In the genomic region with DNA sequence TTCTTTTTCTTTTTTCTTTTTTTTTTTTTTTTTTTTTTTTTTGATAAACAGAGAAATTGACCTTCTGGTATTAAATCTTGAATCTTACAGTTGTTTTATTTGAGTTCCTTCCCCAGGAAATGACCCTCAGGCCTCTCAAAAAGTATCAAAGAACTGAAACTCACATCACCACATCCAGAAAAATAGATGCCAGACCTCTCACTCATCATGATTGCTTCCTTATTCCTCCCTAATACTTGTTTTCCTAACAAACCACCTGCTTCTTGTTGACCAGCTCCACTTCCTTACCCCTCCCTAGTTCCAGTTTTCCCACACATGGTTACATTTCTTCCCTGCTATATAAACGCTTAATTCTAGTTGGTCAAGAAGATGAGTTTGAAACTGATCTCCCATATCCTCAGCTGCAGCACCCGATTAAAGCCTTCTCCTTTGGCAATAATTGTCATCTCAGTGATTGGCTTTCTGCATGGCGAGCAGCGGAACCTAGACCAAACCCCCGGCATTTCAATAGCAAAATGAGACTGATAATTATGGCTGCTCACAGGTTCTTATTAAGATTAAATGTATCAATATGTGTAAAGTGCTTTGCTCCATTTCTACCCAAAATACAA, we compare ENCODE assay signal across 21 cellular contexts.
A peak's percentile ranks its signal among the peaks of the same experiment; 100 is the strongest.
DNase-seq lines count a peak whose midpoint lies in the region; ATAC-seq, FAIRE-seq and TF ChIP-seq lines count a peak whose summit lies in the region.
"Had no signal": no experiment of that assay in that cellular context is flagged by ENCODE, and none has a peak within 500 bp of the region (broad histone marks: within the 10 kb centered on the region; RNA-seq: fewer than 3 reads in every experiment).

No MANE protein-coding gene starts in this region.

- POLR2A ChIA-PET in HepG2 (lab: Yijun Ruan, JAX): no interaction called here
- POLR2A ChIA-PET in PC-9 (lab: Charles Lee; ENCODE audit: unreplicated experiment): no interaction called here

- H3K9ac ChIP-seq in HepG2 (ENCODE audit: insufficient read depth, low read depth, low read length) (no peak overlapping the region), MM.1S (ENCODE audit: low read length) (no peak overlapping the region)
- H3K9ac ChIP-seq: BLaER1 treated with 17β-estradiol and CSF1 and Interleukin-3, amounts not matched to agents 10 nM and 100 nM had no signal

- TF ChIP-seq CTCF in HepG2 (CRISPR knock-in tag; IDR thresholded peaks at IDR 0.05) (no peak), right lobe of liver (IDR thresholded peaks at IDR 0.05) (no peak), PC-9 (conservative IDR thresholded peaks at IDR 0.05) (no peak), MM.1S (IDR thresholded peaks at IDR 0.05; ENCODE audit: low read length) (no peak)

- H2AFZ ChIP-seq in HepG2 (ENCODE audit: low read length): no peak overlapping the region
- H2AFZ ChIP-seq in PC-9: no peak overlapping the region
- H2AFZ ChIP-seq in MM.1S (ENCODE audit: low read length): no peak overlapping the region

- DNase-seq in HepG2 (ENCODE audit: low spot score): no peak
- no peak for DNase-seq in right lobe of liver
- peak in 1 of 2 experiments; percentile 68 for DNase-seq in PC-9
- peak; percentile 6 for DNase-seq in kidney tubule cell (ENCODE audit: low spot score)
- DNase-seq in superior temporal gyrus (ENCODE audit: extremely low spot score): no peak
- DNase-seq in MM.1S: no peak
- DNase-seq: AML-193; Caco-2; Calu3; CD4-positive, alpha-beta T cell; CD8-positive, alpha-beta T cell; DMS79 treated with DMSO at 0.1 percent for 48 hours; GF-D8 had no signal

- TF ChIP-seq POLR2A in HepG2 (IDR thresholded peaks at IDR 0.05; ENCODE audit: insufficient read depth in 1 of 2, low read depth in 2 of 2, low read length in 2 of 2): no peak
- no peak for TF ChIP-seq POLR2A in right lobe of liver (IDR thresholded peaks at IDR 0.05)

- no peak for TF ChIP-seq EP300 in HepG2 (IDR thresholded peaks at IDR 0.05; ENCODE audit: low read depth in 2 of 2, low read length in 2 of 2)
- no peak for TF ChIP-seq EP300 in HepG2 (CRISPR knock-in tag; IDR thresholded peaks at IDR 0.05; ENCODE audit: borderline replicate concordance)

- H3K9me2 ChIP-seq in PC-9 (ENCODE audit: insufficient read depth): no peaks in the 10 kb centered on the region
- no peaks in the 10 kb centered on the region for H3K9me2 ChIP-seq in MM.1S (replicated peaks; ENCODE audit: insufficient read depth, low read length)

- no peaks in the 10 kb centered on the region for H4K20me1 ChIP-seq in HepG2 (ENCODE audit: insufficient read depth, low read length)
- no peaks in the 10 kb centered on the region for H4K20me1 ChIP-seq in PC-9 (ENCODE audit: insufficient read depth)
- H4K20me1 ChIP-seq in MM.1S (ENCODE audit: insufficient read depth, low read length): no peaks in the 10 kb centered on the region
- H4K20me1 ChIP-seq: BLaER1 treated with 17β-estradiol and CSF1 and Interleukin-3, amounts not matched to agents 10 nM and 100 nM had no signal

- H3K27ac ChIP-seq in HepG2 (ENCODE audit: extremely low read length, insufficient read depth, low read length) (no peak overlapping the region), right lobe of liver (no peak overlapping the region), PC-9 (peak overlapping the region; percentile 67), MM.1S (ENCODE audit: low read length) (no peak overlapping the region)
- H3K27ac ChIP-seq: 22Rv1; A549; BLaER1 treated with 17β-estradiol and CSF1 and Interleukin-3, amounts not matched to agents 10 nM and 100 nM; C4-2B had no signal

- no peaks in the 10 kb centered on the region for H3K27me3 ChIP-seq in HepG2 (ENCODE audit: control insufficient read depth in 1 of 2, insufficient read depth in 2 of 2, low read length in 2 of 2)
- no peaks in the 10 kb centered on the region for H3K27me3 ChIP-seq in right lobe of liver
- H3K27me3 ChIP-seq in PC-9 (ENCODE audit: insufficient read depth, low read depth): no peaks in the 10 kb centered on the region
- no peaks in the 10 kb centered on the region for H3K27me3 ChIP-seq in MM.1S (replicated peaks; ENCODE audit: insufficient read depth, low read length)
- H3K27me3 ChIP-seq: BLaER1 treated with 17β-estradiol and CSF1 and Interleukin-3, amounts not matched to agents 10 nM and 100 nM had no signal

- no peak for ATAC-seq in HepG2
- no peak for ATAC-seq in right lobe of liver
- ATAC-seq: A549; CD8-positive, alpha-beta T cell had no signal

- H3K4me2 ChIP-seq in HepG2 (ENCODE audit: low read depth, low read length): no peak overlapping the region
- H3K4me2 ChIP-seq in PC-9: no peak overlapping the region
- no peak overlapping the region for H3K4me2 ChIP-seq in MM.1S (ENCODE audit: low read depth, low read length)
- H3K4me2 ChIP-seq: A549; BLaER1 treated with 17β-estradiol and CSF1 and Interleukin-3, amounts not matched to agents 10 nM and 100 nM had no signal

- CTCF ChIA-PET in HepG2 (lab: Yijun Ruan, JAX; ENCODE audit: low intra/inter-chr PET ratio, low total read pairs): no interaction called here
- CTCF ChIA-PET in PC-9 (lab: Charles Lee): no interaction called here

- H3K4me3 ChIP-seq in HepG2 (replicated peaks in 1 of 3; ENCODE audit: insufficient read depth in 1 of 3, low read depth in 2 of 3, low read length in 3 of 3) (no peak overlapping the region), right lobe of liver (no peak overlapping the region), PC-9 (no peak overlapping the region), MM.1S (ENCODE audit: low read length) (no peak overlapping the region)
- H3K4me3 ChIP-seq: A549; BLaER1 treated with 17β-estradiol and CSF1 and Interleukin-3, amounts not matched to agents 10 nM and 100 nM had no signal

- in situ Hi-C loops in HepG2 (cut with HindIII; ENCODE audit: extremely low pct_ligation_motif_present, low pct_unique_long_range_greater_than_20kb): no loop called here

- H3K9me3 ChIP-seq in HepG2 (ENCODE audit: low read length): peaks cover 81% of the 10 kb centered on the region
- H3K9me3 ChIP-seq in right lobe of liver: no peaks in the 10 kb centered on the region
- 0 out of 2 replicates have a peak, but pooled peaks cover 4% of the 10 kb centered on the region for H3K9me3 ChIP-seq in PC-9 (ENCODE audit: insufficient read depth, low read depth)
- H3K9me3 ChIP-seq in MM.1S (replicated peaks; ENCODE audit: insufficient read depth, low read length): no peaks in the 10 kb centered on the region

- BruUV-seq in HepG2 (replicated peaks; lab: Mats Ljungman, UMichigan): no TSS peak
- BruUV-seq in PC-9 (replicated peaks; lab: Mats Ljungman, UMichigan): no TSS peak

- H3K79me2 ChIP-seq in HepG2 (ENCODE audit: insufficient read depth, low read length) (no peaks in the 10 kb centered on the region), PC-9 (ENCODE audit: low read depth) (no peaks in the 10 kb centered on the region), MM.1S (ENCODE audit: low read length) (no peaks in the 10 kb centered on the region)

- 10% methylated on average over 5 of the region's 5 CpGs for WGBS in HepG2 (ENCODE audit: low lambda C conversion rate)
- WGBS in right lobe of liver (ENCODE audit: insufficient coverage, low coverage, low lambda C conversion rate, missing lambda C conversion rate): 93% methylated on average over 5 of the region's 5 CpGs

- no peaks in the 10 kb centered on the region for H3K4me1 ChIP-seq in HepG2 (ENCODE audit: insufficient read depth, low read length)
- H3K4me1 ChIP-seq in right lobe of liver: no peaks in the 10 kb centered on the region
- peaks cover 6% of the 10 kb centered on the region; the same call in 1 of the 2 replicates for H3K4me1 ChIP-seq in PC-9 (replicated peaks; ENCODE audit: insufficient read depth)
- no peaks in the 10 kb centered on the region for H3K4me1 ChIP-seq in MM.1S (ENCODE audit: low read length)
- H3K4me1 ChIP-seq: A549; BLaER1 treated with 17β-estradiol and CSF1 and Interleukin-3, amounts not matched to agents 10 nM and 100 nM; Caco-2 had no signal

- no peak for FAIRE-seq in HepG2 (lab: Jason Lieb, UNC)
- FAIRE-seq: A549, D721Med, G401.6, GM12891, GM19239 had no signal

- intact Hi-C loops in HepG2 (cut with micrococcal nuclease; ENCODE audit: unreplicated experiment): no loop called here
- intact Hi-C loops in right lobe of liver (cut with DNase I): no loop called here
- intact Hi-C loops in PC-9 (cut with micrococcal nuclease; ENCODE audit: unreplicated experiment): no loop called here

- H3K36me3 ChIP-seq in HepG2 (replicated peaks in 1 of 2; ENCODE audit: control insufficient read depth in 1 of 2, insufficient read depth in 2 of 2, low read length in 2 of 2): no peaks in the 10 kb centered on the region
- H3K36me3 ChIP-seq in right lobe of liver: no peaks in the 10 kb centered on the region
- H3K36me3 ChIP-seq in PC-9 (ENCODE audit: low read depth): no peaks in the 10 kb centered on the region
- H3K36me3 ChIP-seq in MM.1S (replicated peaks; ENCODE audit: insufficient read depth, low read length): no peaks in the 10 kb centered on the region

- TF ChIP-seq RAD21 in HepG2 (CRISPR knock-in tag; IDR thresholded peaks at IDR 0.05): no peak

- H3F3A ChIP-seq in PC-9 (ENCODE audit: insufficient read depth, low read depth): no peaks in the 10 kb centered on the region
- H3F3A ChIP-seq in MM.1S (ENCODE audit: insufficient read depth, low read length): no peaks in the 10 kb centered on the region

TF ChIP-seq in HepG2, 621 proteins besides CTCF, POLR2A, EP300 and RAD21:
- TF ChIP-seq ZNF124 (CRISPR knock-in tag; IDR thresholded peaks at IDR 0.05): peak; percentile 100
- TF ChIP-seq, protein P1, sequence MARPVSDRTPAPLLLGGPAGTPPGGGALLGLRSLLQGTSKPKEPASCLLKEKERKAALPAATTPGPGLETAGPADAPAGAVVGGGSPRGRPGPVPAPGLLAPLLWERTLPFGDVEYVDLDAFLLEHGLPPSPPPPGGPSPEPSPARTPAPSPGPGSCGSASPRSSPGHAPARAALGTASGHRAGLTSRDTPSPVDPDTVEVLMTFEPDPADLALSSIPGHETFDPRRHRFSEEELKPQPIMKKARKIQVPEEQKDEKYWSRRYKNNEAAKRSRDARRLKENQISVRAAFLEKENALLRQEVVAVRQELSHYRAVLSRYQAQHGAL (CRISPR knock-in tag; IDR thresholded peaks at IDR 0.05; ENCODE audit: not compliant biosample characterization): no peak
